8 cellular contexts compared by ENCODE assay signal in genomic region chr21:31604591-31605190, GRCh38. TPM values are rescaled to one million over a fixed set of nuclear protein-coding genes. Genes with fewer than 3 reads are reported as not detected.
A peak's percentile ranks its signal among the peaks of the same experiment; 100 is the strongest.
DNase-seq lines count a peak whose midpoint lies in the region; ATAC-seq lines count a peak whose summit lies in the region.

No MANE protein-coding gene starts in this region.

- H3K4me3 Mint-ChIP-seq in central memory CD8-positive, alpha-beta T cell: no peak overlapping the region

- DNase-seq in ELR (ENCODE audit: low read depth) (peak; percentile 60), NCI-H226 (peak; percentile 22), left colon (peak; percentile 39 to 84)
- peak; percentile 32 to 50 for DNase-seq in central memory CD8-positive, alpha-beta T cell (ENCODE audit: low spot score in 2 of 2)
- peak; percentile 78 for DNase-seq in stimulated activated CD4-positive, alpha-beta T cell treated with anti-CD3 and anti-CD28 coated beads, Interleukin-4, amount 100 ng/mL, for 1 hour

- no peaks in the 10 kb centered on the region for H3K9me3 Mint-ChIP-seq in central memory CD8-positive, alpha-beta T cell

- ATAC-seq in HG02885 (IDR thresholded peaks at IDR 0.05; ENCODE audit: poor library complexity, unreplicated experiment): peak; percentile 89
- ATAC-seq in activated CD4-positive, CD25-positive, alpha-beta regulatory T cell treated with anti-CD3 and anti-CD28 coated beads, Interleukin-2, amount 50 U/mL, for 24 hours: peak; percentile 68 to 83
- ATAC-seq in central memory CD8-positive, alpha-beta T cell (replicated peaks; ENCODE audit: extremely low read depth, poor library complexity, severe bottlenecking): no peak
- peak; percentile 79 for ATAC-seq in left colon
- ATAC-seq in HG03196 (IDR thresholded peaks at IDR 0.05; ENCODE audit: unreplicated experiment): no peak

- H3K27me3 Mint-ChIP-seq in central memory CD8-positive, alpha-beta T cell: peaks cover 26% of the 10 kb centered on the region

- intact Hi-C loops in left colon (cut with DNase I, micrococcal nuclease): loop anchor here in 1 of 2 donors (10.0 kb wide), 1 partner anchor 510 kb away; no protein-coding TSS in a partner anchor

- no peaks in the 10 kb centered on the region for H3K36me3 Mint-ChIP-seq in central memory CD8-positive, alpha-beta T cell (ENCODE audit: insufficient read depth)

- H3K4me1 Mint-ChIP-seq in central memory CD8-positive, alpha-beta T cell: peaks cover 5% of the 10 kb centered on the region

- H3K27ac Mint-ChIP-seq in central memory CD8-positive, alpha-beta T cell (ENCODE audit: low read depth): no peak overlapping the region

RNA-seq across cellular contexts. Expression of gene SOD1, which starts 54.8 kb away (rescaled TPM):
- 100 to 1,000 TPM; 274 to 339 TPM for total RNA-seq in left colon

Comparison
In these comparisons a context has a peak if more than half of its experiments do, and no peak if none do; other contexts are left out.
1. DNase-seq: peak in every context shown above with its lines; median percentile 78 in stimulated activated CD4-positive, alpha-beta T cell treated with anti-CD3 and anti-CD28 coated beads, Interleukin-4, amount 100 ng/mL, for 1 hour; 62 in left colon; 60 in ELR; 41 in central memory CD8-positive, alpha-beta T cell; 22 in NCI-H226.
2. ATAC-seq: peak in HG02885 (single experiment), activated CD4-positive, CD25-positive, alpha-beta regulatory T cell treated with anti-CD3 and anti-CD28 coated beads, Interleukin-2, amount 50 U/mL, for 24 hours (2 of 2) and left colon (single experiment); none in central memory CD8-positive, alpha-beta T cell (single experiment) and HG03196 (single experiment).